ENCODE assay signal across 14 cellular contexts in genomic region chr11:47864910-47865309, GRCh38. TPM values are rescaled to one million over a fixed set of nuclear protein-coding genes. Genes with fewer than 3 reads are reported as not detected.
DNase-seq lines count a peak whose midpoint lies in the region; ATAC-seq and TF ChIP-seq lines count a peak whose summit lies in the region.
"Had no signal": no experiment of that assay in that cellular context is flagged by ENCODE, and none has a peak within 500 bp of the region (broad histone marks: within the 10 kb centered on the region; RNA-seq: fewer than 3 reads in every experiment).

No MANE protein-coding gene starts in this region.

- no peak overlapping the region; the same call in 1 of the 2 replicates for H2AK5ac ChIP-seq in IMR-90 (ENCODE audit: low read depth, low read length)

- peak overlapping the region; percentile 57; the same call in 1 of the 2 replicates for H2BK120ac ChIP-seq in IMR-90 (ENCODE audit: low read depth, low read length)

- H2BK5ac ChIP-seq in IMR-90 (ENCODE audit: low read depth, low read length, poor library complexity, severe bottlenecking) = peak overlapping the region; percentile 37

- H3K27me3 ChIP-seq in IMR-90 (ENCODE audit: control insufficient read depth, insufficient read depth, low read length) (no peaks in the 10 kb centered on the region), ascending aorta (no peaks in the 10 kb centered on the region), rectal smooth muscle tissue (ENCODE audit: control insufficient read depth, insufficient read depth, low read length) (no peaks in the 10 kb centered on the region)

- H3K14ac ChIP-seq in IMR-90 (replicated peaks; ENCODE audit: low read depth, low read length) = peak overlapping the region; percentile 68

- H4K91ac ChIP-seq in IMR-90 (ENCODE audit: insufficient read depth, low read depth, low read length) = no peak overlapping the region

- 0 out of 2 replicates have a peak overlapping the region, but pooled peaks have one; percentile 4 for H3K18ac ChIP-seq in IMR-90 (ENCODE audit: low read depth, low read length)

- peak overlapping the region; percentile 70; the same call in 2 of the 3 replicates for H2BK15ac ChIP-seq in IMR-90 (ENCODE audit: low read depth, low read length)

- no peak for TF ChIP-seq POLR2A in IMR-90 (IDR thresholded peaks at IDR 0.05; ENCODE audit: low read depth, low read length)

- H3K36me3 Mint-ChIP-seq in activated naive CD4-positive, alpha-beta T cell treated with anti-CD3 and anti-CD28 coated beads, Interleukin-2, amount 10 ng/mL, durations not matched to agents 7 days and 5 days = peaks cover 9% of the 10 kb centered on the region

- H3K9me3 ChIP-seq in IMR-90 (ENCODE audit: control insufficient read depth, insufficient read depth, low read length) (no peaks in the 10 kb centered on the region), ascending aorta (no peaks in the 10 kb centered on the region)
- H3K9me3 ChIP-seq: neutrophil had no signal

- peaks cover 62% of the 10 kb centered on the region for H3K4me1 Mint-ChIP-seq in activated naive CD4-positive, alpha-beta T cell treated with anti-CD3 and anti-CD28 coated beads, Interleukin-2, amount 10 ng/mL, durations not matched to agents 7 days and 5 days

- H3K9ac ChIP-seq in IMR-90 (ENCODE audit: low read depth, low read length) (no peak overlapping the region), rectal smooth muscle tissue (ENCODE audit: low read length) (no peak overlapping the region)

- H3K4me1 ChIP-seq in IMR-90 (ENCODE audit: control insufficient read depth, insufficient read depth, low read length) (peaks cover 5% of the 10 kb centered on the region), ascending aorta (peaks cover 0 to 9% of the 10 kb centered on the region in 2 donors), rectal smooth muscle tissue (ENCODE audit: control insufficient read depth, insufficient read depth, low read length) (no peaks in the 10 kb centered on the region)

- no peak for TF ChIP-seq RAD21 in IMR-90 (IDR thresholded peaks at IDR 0.05; ENCODE audit: low read length)

- H3K4me3 ChIP-seq in IMR-90 (ENCODE audit: insufficient read depth, low read depth, low read length) (no peak overlapping the region), ascending aorta (peak overlapping the region in 1 of 2 donors; percentile 33), rectal smooth muscle tissue (ENCODE audit: low read length) (no peak overlapping the region)

- DNase-seq in CD1c-positive myeloid dendritic cell (ENCODE audit: extremely low spot score) (peak; percentile 45), IMR-90 (no peak), ascending aorta (ENCODE audit: low spot score in 2 of 2) (no peak), inferior parietal cortex (ENCODE audit: extremely low spot score) (no peak)
- no peak for DNase-seq in activated naive CD4-positive, alpha-beta T cell treated with anti-CD3 and anti-CD28 coated beads, Interleukin-2, amount 10 ng/mL, durations not matched to agents 7 days and 5 days
- DNase-seq: activated CD4-positive, alpha-beta T cell treated with anti-CD3 and anti-CD28 coated beads for 36 hours; activated effector memory CD4-positive, alpha-beta T cell treated with anti-CD3 and anti-CD28 coated beads, Interleukin-2, amount 50 U/mL, for 16 hours; NCI-H1092 treated with DMSO at 0.1 percent for 48 hours; stimulated activated CD4-positive, alpha-beta T cell treated with anti-CD3 and anti-CD28 coated beads, Interleukin-1b, Interleukin-23, amount 100 ng/mL, for 48 hours; stimulated activated naive CD4-positive, alpha-beta T cell treated with Interleukin-2 at 50 U/mL for 16 hours had no signal

- H3K9me3 Mint-ChIP-seq in activated naive CD4-positive, alpha-beta T cell treated with anti-CD3 and anti-CD28 coated beads, Interleukin-2, amount 10 ng/mL, durations not matched to agents 7 days and 5 days = peaks cover 11% of the 10 kb centered on the region
- H3K9me3 Mint-ChIP-seq: central memory CD8-positive, alpha-beta T cell had no signal

- no peak overlapping the region for H3K4me3 Mint-ChIP-seq in activated naive CD4-positive, alpha-beta T cell treated with anti-CD3 and anti-CD28 coated beads, Interleukin-2, amount 10 ng/mL, durations not matched to agents 7 days and 5 days
- H3K4me3 Mint-ChIP-seq: activated CD4-positive, alpha-beta T cell treated with anti-CD3 and anti-CD28 coated beads for 36 hours; central memory CD8-positive, alpha-beta T cell had no signal

- POLR2A ChIA-PET in IMR-90 (lab: Charles Lee; ENCODE audit: unreplicated experiment) = no interaction called here

- H4K20me1 ChIP-seq in IMR-90 (ENCODE audit: insufficient read depth, low read length) = no peaks in the 10 kb centered on the region

- H3K56ac ChIP-seq in IMR-90 (ENCODE audit: extremely low read depth, insufficient read depth, low read length) = no peak overlapping the region

- no peaks in the 10 kb centered on the region for H3K36me3 ChIP-seq in IMR-90 (ENCODE audit: control insufficient read depth, insufficient read depth, low read length)
- H3K36me3 ChIP-seq in ascending aorta = no peaks in the 10 kb centered on the region
- H3K36me3 ChIP-seq in rectal smooth muscle tissue (ENCODE audit: control insufficient read depth, insufficient read depth, low read length) = no peaks in the 10 kb centered on the region
- H3K36me3 ChIP-seq: neutrophil had no signal

- in situ Hi-C loops in IMR-90 (cut with MboI; ENCODE audit: low sequenced_read_pairs) = no loop called here

- H3K9me1 ChIP-seq in IMR-90 (ENCODE audit: insufficient read depth, low read length) = peaks cover 6% of the 10 kb centered on the region; the same call in 1 of the 2 replicates

- H3K23ac ChIP-seq in IMR-90 (ENCODE audit: low read depth, low read length) = no peak overlapping the region

- no TSS peak for BruUV-seq in IMR-90 (replicated peaks; lab: Mats Ljungman, UMichigan)

- no peak overlapping the region for H2AK9ac ChIP-seq in IMR-90 (replicated peaks; ENCODE audit: low read depth, low read length, poor library complexity)

- no peak for TF ChIP-seq CTCF in IMR-90 (conservative IDR thresholded peaks at IDR 0.05; ENCODE audit: low read depth, low read length)
- no peak for TF ChIP-seq CTCF in ascending aorta (IDR thresholded peaks at IDR 0.05)

- H4K5ac ChIP-seq in IMR-90 (ENCODE audit: low read depth, low read length) = no peak overlapping the region

- no peak overlapping the region for H2AFZ ChIP-seq in IMR-90 (replicated peaks; ENCODE audit: low read length, poor library complexity)

- no peaks in the 10 kb centered on the region for H3K79me1 ChIP-seq in IMR-90 (ENCODE audit: low read depth in 1 of 2, low read length in 2 of 2)

- dilution Hi-C loops in IMR-90 (cut with HindIII; ENCODE audit: low sequenced_read_pairs, unreplicated experiment) = no loop called here

- H3K27ac ChIP-seq in IMR-90 (ENCODE audit: insufficient read depth, low read length) (no peak overlapping the region), ascending aorta (peak overlapping the region; percentile 49 to 53), rectal smooth muscle tissue (ENCODE audit: low read depth, low read length) (peak overlapping the region; percentile 55)
- H3K27ac ChIP-seq: neutrophil had no signal

- CTCF ChIA-PET in IMR-90 (lab: Yijun Ruan, JAX) = interaction anchor here (0.7 to 1.3 kb wide), 3 partner anchors 20 to 443 kb away, joined by 3 to 5 read pairs (median 4); no protein-coding TSS in a partner anchor
- CTCF ChIA-PET in activated naive CD4-positive, alpha-beta T cell treated with anti-CD3 and anti-CD28 coated beads, Interleukin-2, amount 10 ng/mL, durations not matched to agents 7 days and 5 days (lab: Charles Lee) = interaction anchor here (1.3 kb wide), 1 partner anchor 12 kb away, joined by 3 read pairs; no protein-coding TSS in a partner anchor

- H4K8ac ChIP-seq in IMR-90 (ENCODE audit: low read depth in 2 of 2, low read length in 2 of 2) = peak overlapping the region in 1 of 2 experiments; percentile 57; a peak in 1 of 4 replicates

- H2BK20ac ChIP-seq in IMR-90 (ENCODE audit: low read depth, low read length) = peak overlapping the region; percentile 93

- H3K4ac ChIP-seq in IMR-90 (ENCODE audit: low read depth, low read length) = peak overlapping the region; percentile 69; the same call in 1 of the 2 replicates

- no CpG with 5 or more reads among the region's 5 CpGs for WGBS in IMR-90 (ENCODE audit: extremely low coverage in 2 of 2, insufficient read length in 1 of 2), 2 experiments

- H3K4me2 ChIP-seq in IMR-90 (ENCODE audit: low read depth, low read length) = no peak overlapping the region

- H3K27ac Mint-ChIP-seq in activated naive CD4-positive, alpha-beta T cell treated with anti-CD3 and anti-CD28 coated beads, Interleukin-2, amount 10 ng/mL, durations not matched to agents 7 days and 5 days = no peak overlapping the region
- H3K27ac Mint-ChIP-seq: activated CD4-positive, alpha-beta T cell treated with anti-CD3 and anti-CD28 coated beads for 36 hours had no signal

- intact Hi-C loops in IMR-90 (cut with micrococcal nuclease) (loop anchor here (5.0 kb wide), 1 partner anchor 67 kb away; no protein-coding TSS in a partner anchor), ascending aorta (cut with DNase I) (no loop called here)

- H3K27me3 Mint-ChIP-seq in activated naive CD4-positive, alpha-beta T cell treated with anti-CD3 and anti-CD28 coated beads, Interleukin-2, amount 10 ng/mL, durations not matched to agents 7 days and 5 days = no peaks in the 10 kb centered on the region
- H3K27me3 Mint-ChIP-seq: activated CD4-positive, alpha-beta T cell treated with anti-CD3 and anti-CD28 coated beads for 36 hours; central memory CD8-positive, alpha-beta T cell had no signal

- no peak for ATAC-seq in IMR-90 (ENCODE audit: low read depth)
- no peak for ATAC-seq in GM21447 (IDR thresholded peaks at IDR 0.05; ENCODE audit: unreplicated experiment)
- ATAC-seq: activated CD4-positive, alpha-beta T cell treated with anti-CD3 and anti-CD28 coated beads for 36 hours had no signal

TF ChIP-seq in IMR-90, 13 proteins besides CTCF, POLR2A, EP300 and RAD21:
- no peak for TF ChIP-seq RFX5 (IDR thresholded peaks at IDR 0.05; ENCODE audit: low read depth, low read length)
- no peak for TF ChIP-seq FOS (IDR thresholded peaks at IDR 0.05; ENCODE audit: low read depth, low read length)
- no peak for TF ChIP-seq MXI1 (IDR thresholded peaks at IDR 0.05; ENCODE audit: borderline replicate concordance, low read depth, low read length)
- TF ChIP-seq BHLHE40 (IDR thresholded peaks at IDR 0.05; ENCODE audit: low read depth, low read length) = no peak

RNA-seq across cellular contexts. Expression of gene NUP160, which starts 16.8 kb away (rescaled TPM):
- total RNA-seq in IMR-90 (2012; rRNA removed) = 33.9 and 35.0 TPM in 2 replicates
- 11.2 and 12.5 TPM in 2 replicates for polyA plus RNA-seq in IMR-90 (2012; rRNA removed)
- 2.8 and 4.3 TPM in 2 replicates for polyA plus RNA-seq in IMR-90 (2012; cell fraction: cytosol; rRNA removed)
- polyA plus RNA-seq in IMR-90 (2012; cell fraction: nucleus; rRNA removed; ENCODE audit: low replicate concordance) = 3.5 and 23.2 TPM in 2 replicates
- total RNA-seq in ascending aorta = 14.0 TPM
